ENCODE assay signal across 8 cellular contexts in the genomic region with DNA sequence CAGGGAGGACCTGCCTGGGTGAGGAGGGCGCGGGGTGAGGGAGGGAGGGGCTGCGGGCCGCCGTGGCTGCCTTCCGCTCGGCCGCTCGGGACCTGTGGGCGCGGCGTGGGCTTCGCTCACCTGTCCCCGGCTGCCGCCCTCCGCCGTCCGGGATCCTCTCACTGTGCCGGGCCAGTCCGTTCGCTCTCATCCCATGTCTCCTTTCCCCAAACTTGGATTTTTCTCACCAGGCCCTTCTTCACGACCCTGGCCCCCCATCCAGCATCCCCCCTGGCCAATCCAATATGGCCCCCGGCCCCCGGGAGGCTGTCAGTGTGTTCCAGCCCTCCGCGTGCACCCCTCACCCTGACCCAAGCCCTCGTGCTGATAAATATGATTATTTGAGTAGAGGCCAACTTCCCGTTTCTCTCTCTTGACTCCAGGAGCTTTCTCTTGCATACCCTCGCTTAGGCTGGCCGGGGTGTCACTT. TPM values are rescaled to one million over a fixed set of nuclear protein-coding genes. Genes with fewer than 3 reads are reported as not detected.
DNase-seq lines count a peak whose midpoint lies in the region; ATAC-seq lines count a peak whose summit lies in the region.

No MANE protein-coding gene starts in this region.

- H3K36me3 ChIP-seq in HUES48 (ENCODE audit: control insufficient read depth, insufficient read depth, low read length), result peaks cover 7% of the 10 kb centered on the region
- no peaks in the 10 kb centered on the region for H3K36me3 ChIP-seq in iPS-15b (ENCODE audit: control insufficient read depth, insufficient read depth, low read length)

- H3K4me1 ChIP-seq in HUES48 (ENCODE audit: control insufficient read depth, insufficient read depth, low read length) (peaks cover 6% of the 10 kb centered on the region; the same call in 1 of the 2 replicates), iPS-15b (ENCODE audit: control insufficient read depth, insufficient read depth, low read length) (peaks cover 4% of the 10 kb centered on the region)

- H3K27ac ChIP-seq in HUES48 (ENCODE audit: low read depth, low read length), result peak overlapping the region; percentile 46

- H3K27me3 ChIP-seq in HUES48 (ENCODE audit: control insufficient read depth, insufficient read depth, low read length) (no peaks in the 10 kb centered on the region), iPS-15b (ENCODE audit: control insufficient read depth, insufficient read depth, low read length) (no peaks in the 10 kb centered on the region)

- H3K4me1 Mint-ChIP-seq in activated naive CD8-positive, alpha-beta T cell treated with anti-CD3 and anti-CD28 coated beads, Interleukin-2, amount 10 ng/mL, durations not matched to agents 7 days and 5 days, result peaks cover 25% of the 10 kb centered on the region
- peaks cover 50% of the 10 kb centered on the region for H3K4me1 Mint-ChIP-seq in stimulated activated naive CD8-positive, alpha-beta T cell treated with anti-CD3 and anti-CD28 coated beads, Interleukin-15, amount 100 ng/mL, for 72 hours

- no peaks in the 10 kb centered on the region for H3K9me3 Mint-ChIP-seq in activated naive CD8-positive, alpha-beta T cell treated with anti-CD3 and anti-CD28 coated beads, Interleukin-2, amount 10 ng/mL, durations not matched to agents 7 days and 5 days
- no peaks in the 10 kb centered on the region for H3K9me3 Mint-ChIP-seq in stimulated activated naive CD8-positive, alpha-beta T cell treated with anti-CD3 and anti-CD28 coated beads, Interleukin-15, amount 100 ng/mL, for 72 hours

- DNase-seq in CD1c-positive myeloid dendritic cell (ENCODE audit: extremely low spot score), result peak; percentile 69
- DNase-seq in activated naive CD8-positive, alpha-beta T cell treated with anti-CD3 and anti-CD28 coated beads, Interleukin-2, amount 10 ng/mL, durations not matched to agents 7 days and 5 days, result no peak
- no peak for DNase-seq in stimulated activated naive CD8-positive, alpha-beta T cell treated with anti-CD3 and anti-CD28 coated beads, Interleukin-15, amount 100 ng/mL, for 72 hours
- DNase-seq in activated CD4-positive, alpha-beta T cell treated with anti-CD3 and anti-CD28 coated beads, Interleukin-2, amount 50 U/mL, for 48 hours, result no peak
- DNase-seq in NCI-H748 treated with DMSO at 0.1 percent for 48 hours (lab: John Stamatoyannopoulos, UW), result no peak

- ATAC-seq in activated naive CD8-positive, alpha-beta T cell treated with anti-CD3 and anti-CD28 coated beads, Interleukin-2, amount 10 ng/mL, durations not matched to agents 7 days and 5 days (ENCODE audit: low read depth), result peak; percentile 50
- peak; percentile 52 for ATAC-seq in stimulated activated naive CD8-positive, alpha-beta T cell treated with anti-CD3 and anti-CD28 coated beads, Interleukin-15, amount 100 ng/mL, for 72 hours
- ATAC-seq in GM18517 (IDR thresholded peaks at IDR 0.05; ENCODE audit: unreplicated experiment), result no peak

- POLR2A ChIA-PET in activated naive CD8-positive, alpha-beta T cell treated with anti-CD3 and anti-CD28 coated beads, Interleukin-2, amount 10 ng/mL, durations not matched to agents 7 days and 5 days (lab: Charles Lee), result interaction anchor here (0.6 to 4.9 kb wide), 12 partner anchors 9 to 89 kb away, joined by 3 to 41 read pairs (median 6); partner anchors contain the start of genes KLHL21, NOL9, PHF13 and PLEKHG5

- peaks cover 2% of the 10 kb centered on the region for H3K27me3 Mint-ChIP-seq in activated naive CD8-positive, alpha-beta T cell treated with anti-CD3 and anti-CD28 coated beads, Interleukin-2, amount 10 ng/mL, durations not matched to agents 7 days and 5 days
- no peaks in the 10 kb centered on the region for H3K27me3 Mint-ChIP-seq in stimulated activated naive CD8-positive, alpha-beta T cell treated with anti-CD3 and anti-CD28 coated beads, Interleukin-15, amount 100 ng/mL, for 72 hours

- peak overlapping the region; percentile 77 for H3K4me3 ChIP-seq in HUES48 (ENCODE audit: low read depth, low read length)
- peak overlapping the region; percentile 72 for H3K4me3 ChIP-seq in iPS-15b (ENCODE audit: low read depth, low read length)

- H3K27ac Mint-ChIP-seq in activated naive CD8-positive, alpha-beta T cell treated with anti-CD3 and anti-CD28 coated beads, Interleukin-2, amount 10 ng/mL, durations not matched to agents 7 days and 5 days, result peak overlapping the region; percentile 98
- peak overlapping the region; percentile 95 to 98 for H3K27ac Mint-ChIP-seq in stimulated activated naive CD8-positive, alpha-beta T cell treated with anti-CD3 and anti-CD28 coated beads, Interleukin-15, amount 100 ng/mL, for 72 hours

- peaks cover 3% of the 10 kb centered on the region for H3K36me3 Mint-ChIP-seq in activated naive CD8-positive, alpha-beta T cell treated with anti-CD3 and anti-CD28 coated beads, Interleukin-2, amount 10 ng/mL, durations not matched to agents 7 days and 5 days

- H3K4me3 Mint-ChIP-seq in activated naive CD8-positive, alpha-beta T cell treated with anti-CD3 and anti-CD28 coated beads, Interleukin-2, amount 10 ng/mL, durations not matched to agents 7 days and 5 days, result peak overlapping the region; percentile 97
- peak overlapping the region; percentile 96 for H3K4me3 Mint-ChIP-seq in stimulated activated naive CD8-positive, alpha-beta T cell treated with anti-CD3 and anti-CD28 coated beads, Interleukin-15, amount 100 ng/mL, for 72 hours

- H3K9ac ChIP-seq in HUES48 (ENCODE audit: low read depth, low read length), result peak overlapping the region; percentile 9; the same call in 1 of the 2 replicates
- peak overlapping the region; percentile 9 for H3K9ac ChIP-seq in iPS-15b (ENCODE audit: low read depth, low read length)

- H3K9me3 ChIP-seq in HUES48 (ENCODE audit: control insufficient read depth, insufficient read depth, low read length) (no peaks in the 10 kb centered on the region), iPS-15b (ENCODE audit: control insufficient read depth, insufficient read depth, low read length) (no peaks in the 10 kb centered on the region)

RNA-seq across cellular contexts. Expression of gene ZBTB48, which starts 0.4 kb away (rescaled TPM):
- 10 to 100 TPM; 42.7 to 52.9 TPM for total RNA-seq in activated naive CD8-positive, alpha-beta T cell treated with anti-CD3 and anti-CD28 coated beads, Interleukin-2, amount 10 ng/mL, durations not matched to agents 7 days and 5 days

RNA-seq across cellular contexts. Expression of gene KLHL21, which starts 22.5 kb away (rescaled TPM):
- total RNA-seq in activated naive CD8-positive, alpha-beta T cell treated with anti-CD3 and anti-CD28 coated beads, Interleukin-2, amount 10 ng/mL, durations not matched to agents 7 days and 5 days, result 10 to 100 TPM; 39.0 to 42.0 TPM

RNA-seq across cellular contexts. Expression of gene TAS1R1, which starts 25.0 kb away (rescaled TPM):
- not detected for total RNA-seq in activated naive CD8-positive, alpha-beta T cell treated with anti-CD3 and anti-CD28 coated beads, Interleukin-2, amount 10 ng/mL, durations not matched to agents 7 days and 5 days

RNA-seq across cellular contexts. Expression of gene NOL9, which starts 25.8 kb away (rescaled TPM):
- total RNA-seq in activated naive CD8-positive, alpha-beta T cell treated with anti-CD3 and anti-CD28 coated beads, Interleukin-2, amount 10 ng/mL, durations not matched to agents 7 days and 5 days, result 10 to 100 TPM; 37.6 to 40.8 TPM

RNA-seq across cellular contexts. Expression of gene PHF13, which starts 33.4 kb away (rescaled TPM):
- total RNA-seq in activated naive CD8-positive, alpha-beta T cell treated with anti-CD3 and anti-CD28 coated beads, Interleukin-2, amount 10 ng/mL, durations not matched to agents 7 days and 5 days, result 10 to 100 TPM; 12.1 TPM
